30 cellular contexts compared by ENCODE assay signal in the genomic region with DNA sequence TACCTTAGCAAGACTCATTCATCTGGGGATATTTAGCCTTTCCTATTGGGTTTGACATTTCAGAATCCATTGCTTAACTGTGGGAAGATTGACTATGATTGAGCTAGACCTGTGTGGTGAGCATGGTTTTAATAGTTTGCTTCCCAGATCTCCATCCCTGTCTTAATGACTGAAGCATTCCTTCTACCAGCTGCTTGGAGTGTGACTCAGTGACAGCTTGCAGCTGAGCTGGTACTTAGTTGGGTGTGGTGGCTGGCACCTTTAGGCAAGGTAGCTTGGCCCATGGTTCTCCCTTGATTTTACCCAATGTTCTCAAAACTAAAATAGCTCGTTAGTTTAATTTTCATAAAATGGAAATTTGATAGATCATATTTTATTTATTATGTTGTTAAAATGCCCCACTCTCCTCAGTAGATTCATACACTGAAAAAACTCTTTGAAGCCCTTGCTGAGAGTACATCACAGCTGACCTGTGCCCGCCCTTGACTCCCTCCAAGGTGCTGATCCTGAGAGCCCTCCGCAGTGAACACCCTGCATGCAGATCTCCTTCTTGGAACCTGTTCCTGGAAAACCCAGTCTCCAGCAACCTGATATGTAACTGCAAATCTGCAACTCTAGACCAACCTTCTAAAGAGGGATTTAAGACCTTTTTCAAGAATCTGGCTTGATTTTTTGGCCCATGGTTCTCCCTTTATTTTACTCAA. TPM values are rescaled to one million over a fixed set of nuclear protein-coding genes. Genes with fewer than 3 reads are reported as not detected.
"Had no signal": no experiment of that assay in that cellular context is flagged by ENCODE, and none has a peak within 500 bp of the region (broad histone marks: within the 10 kb centered on the region; RNA-seq: fewer than 3 reads in every experiment).

No MANE protein-coding gene starts in this region.

- H3K9me3 Mint-ChIP-seq: mesothelial cell of epicardium, nephron progenitor cell had no signal

- H3K4me3 ChIP-seq: heart left ventricle, left lung, lower lobe of right lung, neural progenitor cell, skin epidermis, stomach, testis, thyroid gland, transverse colon, upper lobe of left lung had no signal

- H3K36me3 Mint-ChIP-seq: mesothelial cell of epicardium; naive B cell; natural killer cell; stimulated activated naive B cell treated with anti-CD40 and anti-IgM and Interleukin-4, amounts not matched to agents 10 μg/mL and 1 μg/mL and 100 μg/mL, for 72 hours had no signal

- H3K9ac ChIP-seq: neural progenitor cell, parathyroid adenoma had no signal

- H3K27ac Mint-ChIP-seq: mesothelial cell of epicardium; naive B cell; natural killer cell; nephron progenitor cell; neural progenitor cell; stimulated activated naive B cell treated with anti-CD40 and anti-IgM and Interleukin-4, amounts not matched to agents 10 μg/mL and 1 μg/mL and 100 μg/mL, for 72 hours had no signal

- H2AFZ ChIP-seq: neural progenitor cell, parathyroid adenoma had no signal

- H3K4me1 Mint-ChIP-seq: mesothelial cell of epicardium; naive B cell; natural killer cell; nephron progenitor cell; stimulated activated naive B cell treated with anti-CD40 and anti-IgM and Interleukin-4, amounts not matched to agents 10 μg/mL and 1 μg/mL and 100 μg/mL, for 72 hours had no signal

- DNase-seq: heart left ventricle; hypothalamus; islet precursor cell; left cardiac atrium; left lung; lower lobe of right lung; mesendoderm; naive B cell; natural killer cell; nephron progenitor cell; occipital lobe; retina; right cardiac atrium; stimulated activated CD4-positive, alpha-beta T cell treated with anti-CD3 and anti-CD28 coated beads, Interleukin-12 subunit alpha, Interleukin-12 subunit beta, amount 100 ng/mL, for 4 hours; stimulated activated CD4-positive, alpha-beta T cell treated with anti-CD3 and anti-CD28 coated beads, Interleukin-15, amount 100 ng/mL, for 24 hours; stimulated activated CD4-positive, alpha-beta T cell treated with anti-CD3 and anti-CD28 coated beads, Interleukin-2, amount 100 ng/mL, for 24 hours; stimulated activated CD4-positive, alpha-beta T cell treated with anti-CD3 and anti-CD28 coated beads, Interleukin-4, amount 100 ng/mL, for 1 hour; stimulated activated naive B cell treated with anti-CD40 and anti-IgM and Interleukin-4, amounts not matched to agents 10 μg/mL and 1 μg/mL and 100 μg/mL, for 72 hours; stimulated activated naive CD8-positive, alpha-beta T cell treated with anti-CD3 and anti-CD28 coated beads, Interleukin-15, Interleukin-2, amounts not matched to agents 100 U/mL and 50 U/mL, for 24 hours; stomach; testis; thyroid gland; transverse colon; upper lobe of left lung had no signal

- H3K4me1 ChIP-seq: lower lobe of right lung, neural progenitor cell, parathyroid adenoma, stomach, testis, thyroid gland, transverse colon, upper lobe of left lung had no signal

- H3K36me3 ChIP-seq: heart left ventricle, left lung, lower lobe of right lung, neural progenitor cell, neutrophil, stomach, thyroid gland, transverse colon, upper lobe of left lung had no signal

- H3K4me3 Mint-ChIP-seq: mesothelial cell of epicardium; naive B cell; natural killer cell; nephron progenitor cell; neural progenitor cell; stimulated activated naive B cell treated with anti-CD40 and anti-IgM and Interleukin-4, amounts not matched to agents 10 μg/mL and 1 μg/mL and 100 μg/mL, for 72 hours had no signal

- H3K4me2 ChIP-seq: neural progenitor cell had no signal

- H3K27ac ChIP-seq: heart left ventricle, left lung, lower lobe of right lung, neural progenitor cell, neutrophil, parathyroid adenoma, skin epidermis, stomach, testis, thyroid gland, transverse colon, upper lobe of left lung had no signal

- H3K79me2 ChIP-seq: parathyroid adenoma had no signal

- H3K9me3 ChIP-seq: heart left ventricle, left lung, lower lobe of right lung, neutrophil, stomach, testis, thyroid gland, transverse colon, upper lobe of left lung had no signal

- H3K27me3 ChIP-seq: heart left ventricle, left lung, neural progenitor cell, neutrophil, stomach, testis, thyroid gland, transverse colon, upper lobe of left lung had no signal

RNA-seq across cellular contexts. Expression of a gene that starts 19.1 kb away (rescaled TPM):
- total RNA-seq: mononuclear cell, natural killer cell had no signal
